9 cellular contexts compared by ENCODE assay signal in the genomic region with DNA sequence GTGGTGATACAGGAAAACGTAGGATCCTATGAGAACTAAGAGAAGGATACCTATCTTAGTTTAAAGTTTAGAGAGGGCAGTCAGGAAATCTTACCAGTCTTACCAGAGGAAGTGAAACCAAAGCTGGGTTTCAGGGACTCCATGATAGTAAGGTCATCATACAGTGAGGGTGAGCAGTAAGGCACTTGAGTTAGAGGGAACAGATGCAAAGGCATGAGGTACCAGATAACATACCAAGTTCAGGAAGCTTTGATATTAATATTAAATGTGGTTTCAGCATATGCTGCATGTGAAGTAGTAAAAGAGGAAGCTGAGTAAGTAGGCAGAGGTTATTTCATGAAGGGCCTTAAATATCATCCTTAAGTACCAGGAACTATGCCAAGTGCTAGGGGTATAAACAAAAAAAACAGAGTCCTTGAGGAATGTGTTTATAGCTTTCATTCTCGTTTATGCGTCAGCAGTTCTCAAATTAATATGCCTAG. TPM values are rescaled to one million over a fixed set of nuclear protein-coding genes. Genes with fewer than 3 reads are reported as not detected.
DNase-seq lines count a peak whose midpoint lies in the region; ATAC-seq and TF ChIP-seq lines count a peak whose summit lies in the region.
"Had no signal": no experiment of that assay in that cellular context is flagged by ENCODE, and none has a peak within 500 bp of the region (broad histone marks: within the 10 kb centered on the region; RNA-seq: fewer than 3 reads in every experiment).

No MANE protein-coding gene starts in this region.

- no peaks in the 10 kb centered on the region for H3K27me3 ChIP-seq in PC-9 (ENCODE audit: insufficient read depth, low read depth)

- in situ Hi-C loops in GM13977 (cut with MboI; ENCODE audit: low pct_unique_long_range_greater_than_20kb, low sequenced_read_pairs, unreplicated experiment): no loop called here

- ATAC-seq in GM21529 (IDR thresholded peaks at IDR 0.05; ENCODE audit: unreplicated experiment): peak; percentile 99
- peak; percentile 96 for ATAC-seq in HG03575 (IDR thresholded peaks at IDR 0.05; ENCODE audit: extremely low read depth, insufficient number of reproducible peaks, low FRiP score, unreplicated experiment)
- ATAC-seq: K562 had no signal

- H3F3A ChIP-seq in PC-9 (ENCODE audit: insufficient read depth, low read depth): no peaks in the 10 kb centered on the region

- H3K27ac ChIP-seq in PC-9: no peak overlapping the region

- H3K4me3 ChIP-seq in PC-9: no peak overlapping the region
- H3K4me3 ChIP-seq: K562 had no signal

- no peak overlapping the region for H2AFZ ChIP-seq in PC-9

- no TSS peak for BruUV-seq in PC-9 (replicated peaks; lab: Mats Ljungman, UMichigan)

- H3K4me1 ChIP-seq in PC-9 (replicated peaks; ENCODE audit: insufficient read depth): no peaks in the 10 kb centered on the region

- TF ChIP-seq CTCF in GM13977 (IDR thresholded peaks at IDR 0.05; ENCODE audit: extremely low read depth, insufficient read depth, missing control alignments) (no peak), PC-9 (conservative IDR thresholded peaks at IDR 0.05) (no peak)

- intact Hi-C loops in PC-9 (cut with micrococcal nuclease; ENCODE audit: unreplicated experiment): no loop called here

- DNase-seq in GM13977 (ENCODE audit: low spot score) (peak; percentile 67), dermis blood vessel endothelial cell (peak; percentile 48), cerebellar nuclear complex (lab: John Stamatoyannopoulos, UW) (no peak), NCI-H82 treated with DMSO at 0.1 percent for 48 hours (lab: John Stamatoyannopoulos, UW; ENCODE audit: unreplicated experiment) (no peak), NCI-H526 treated with DMSO at 0.1 percent for 48 hours (lab: John Stamatoyannopoulos, UW) (no peak), PC-9 (no peak)

- no peaks in the 10 kb centered on the region; the same call in 1 of the 2 replicates for H3K9me2 ChIP-seq in PC-9 (ENCODE audit: insufficient read depth)

- no peak overlapping the region for H3K4me2 ChIP-seq in PC-9

- CTCF ChIA-PET in PC-9 (lab: Charles Lee): no interaction called here

- no peaks in the 10 kb centered on the region for H4K20me1 ChIP-seq in PC-9 (ENCODE audit: insufficient read depth)

- H3K79me2 ChIP-seq in PC-9 (ENCODE audit: low read depth): no peaks in the 10 kb centered on the region

- POLR2A ChIA-PET in PC-9 (lab: Charles Lee; ENCODE audit: unreplicated experiment): no interaction called here

- no peaks in the 10 kb centered on the region for H3K9me3 ChIP-seq in PC-9 (ENCODE audit: insufficient read depth, low read depth)

- no peaks in the 10 kb centered on the region for H3K36me3 ChIP-seq in PC-9 (ENCODE audit: low read depth)

RNA-seq across cellular contexts. Expression of gene ATG4C, which starts 16.9 kb away (rescaled TPM):
- total RNA-seq in dermis blood vessel endothelial cell (9.5 and 10.2 TPM in 2 replicates), PC-9 (2021) (7.5 and 13.8 TPM in 2 replicates)

Comparison
In these comparisons a context has a peak if more than half of its experiments do, and no peak if none do; other contexts are left out.
1. DNase-seq: peak in GM13977 (single experiment) and dermis blood vessel endothelial cell (single experiment); none in cerebellar nuclear complex (0 of 2), NCI-H82 treated with DMSO at 0.1 percent for 48 hours (single experiment), NCI-H526 treated with DMSO at 0.1 percent for 48 hours (single experiment) and PC-9 (0 of 2).